8 cellular contexts compared by ENCODE assay signal in genomic region chr5:167587768-167588167, GRCh38.
DNase-seq lines count a peak whose midpoint lies in the region; ATAC-seq, FAIRE-seq and TF ChIP-seq lines count a peak whose summit lies in the region.

No MANE protein-coding gene starts in this region.

- H2BK5ac ChIP-seq in H1 (ENCODE audit: low read depth, low read length), result no peak overlapping the region

- H3K4me2 ChIP-seq in H1 (ENCODE audit: insufficient read depth in 1 of 2, low read depth in 2 of 2, low read length in 2 of 2), result no peak overlapping the region

- no peak overlapping the region for H3K9ac ChIP-seq in H1 (replicated peaks in 1 of 4; ENCODE audit: extremely low read depth in 1 of 4, low read depth in 3 of 4, low read length in 3 of 4)

- CTCF ChIA-PET in H1 (lab: Charles Lee; ENCODE audit: partially characterized antibody), result interaction anchor here (0.7 to 1.9 kb wide), 18 partner anchors 8 to 1115 kb away, joined by 3 to 10 read pairs (median 3); no protein-coding TSS in a partner anchor
- CTCF ChIA-PET in activated CD8-positive, alpha-beta T cell treated with anti-CD3 and anti-CD28 coated beads for 36 hours (lab: Charles Lee), result no interaction called here

- H3K9me3 ChIP-seq in H1 (ENCODE audit: insufficient read depth in 2 of 2, low read depth in 1 of 2, low read length in 1 of 2), result no peaks in the 10 kb centered on the region

- no peak overlapping the region for H3K23ac ChIP-seq in H1 (ENCODE audit: insufficient read length)

- DNase-seq in NCI-H2081 (lab: John Stamatoyannopoulos, UW) (peak; percentile 63 to 66), NCI-H2081 treated with DMSO at 0.1 percent for 48 hours (lab: John Stamatoyannopoulos, UW) (no peak), NCI-H524 (lab: John Stamatoyannopoulos, UW) (peak; percentile 59 to 76), H1 (ENCODE audit: low read depth in 1 of 2, low spot score in 2 of 2) (peak in 1 of 2 experiments; percentile 5), retina (peak; percentile 50)
- DNase-seq in stimulated activated CD4-positive, alpha-beta T cell treated with anti-CD3 and anti-CD28 coated beads, Interleukin-4, amount 100 ng/mL, for 24 hours, result no peak
- no peak for DNase-seq in activated CD8-positive, alpha-beta T cell treated with anti-CD3 and anti-CD28 coated beads for 36 hours

- H3K36me3 Mint-ChIP-seq in activated CD8-positive, alpha-beta T cell treated with anti-CD3 and anti-CD28 coated beads for 36 hours (ENCODE audit: low read depth), result no peaks in the 10 kb centered on the region

- POLR2A ChIA-PET in H1 (lab: Charles Lee; ENCODE audit: partially characterized antibody), result interaction anchor here (1.2 kb wide), 1 partner anchor 10 kb away, joined by 3 read pairs; no protein-coding TSS in a partner anchor
- POLR2A ChIA-PET in activated CD8-positive, alpha-beta T cell treated with anti-CD3 and anti-CD28 coated beads for 36 hours (lab: Charles Lee), result no interaction called here

- H3K27me3 Mint-ChIP-seq in activated CD8-positive, alpha-beta T cell treated with anti-CD3 and anti-CD28 coated beads for 36 hours, result no peaks in the 10 kb centered on the region

- no peak overlapping the region for H2AFZ ChIP-seq in H1 (ENCODE audit: low read length)

- no peaks in the 10 kb centered on the region for H3K79me2 ChIP-seq in H1 (ENCODE audit: control insufficient read depth in 1 of 2, insufficient read depth in 2 of 2, low read length in 2 of 2)

- H4K20me1 ChIP-seq in H1 (replicated peaks in 1 of 2; ENCODE audit: control insufficient read depth in 1 of 2, insufficient read depth in 2 of 2, low read length in 2 of 2), result no peaks in the 10 kb centered on the region

- H3K36me3 ChIP-seq in H1 (ENCODE audit: control insufficient read depth in 2 of 4, insufficient read depth in 4 of 4, low read length in 3 of 4), result no peaks in the 10 kb centered on the region

- no peak overlapping the region for H3K56ac ChIP-seq in H1 (replicated peaks; ENCODE audit: insufficient read length, low read depth, low read length)

- no peak overlapping the region for H4K91ac ChIP-seq in H1 (replicated peaks; ENCODE audit: insufficient read length, low read length)

- peak; percentile 84 to 88 for TF ChIP-seq RAD21 in H1 (IDR thresholded peaks at IDR 0.05 in 1 of 2, conservative IDR thresholded peaks at IDR 0.05 in 1 of 2; ENCODE audit: low read depth in 2 of 2, low read length in 2 of 2)

- TF ChIP-seq POLR2A in H1 (IDR thresholded peaks at IDR 0.05; ENCODE audit: control extremely low read depth in 1 of 2, low read depth in 2 of 2, low read length in 2 of 2), result no peak

- H3K9me3 Mint-ChIP-seq in activated CD8-positive, alpha-beta T cell treated with anti-CD3 and anti-CD28 coated beads for 36 hours, result no peaks in the 10 kb centered on the region

- no peak for TF ChIP-seq EP300 in H1 (IDR thresholded peaks at IDR 0.05; ENCODE audit: borderline replicate concordance in 1 of 2, low read depth in 2 of 2, low read length in 2 of 2)

- H4K5ac ChIP-seq in H1 (ENCODE audit: insufficient read length, low read depth, low read length), result peak overlapping the region; percentile 47

- H2BK20ac ChIP-seq in H1 (ENCODE audit: low read length), result no peak overlapping the region

- no peak overlapping the region for H3K14ac ChIP-seq in H1 (ENCODE audit: insufficient read length)

- H3K4ac ChIP-seq in H1 (replicated peaks; ENCODE audit: insufficient read length, low read depth, low read length), result no peak overlapping the region

- H2AK5ac ChIP-seq in H1 (ENCODE audit: low read depth, low read length), result no peak overlapping the region

- no peak overlapping the region for H3K4me3 Mint-ChIP-seq in activated CD8-positive, alpha-beta T cell treated with anti-CD3 and anti-CD28 coated beads for 36 hours

- no peaks in the 10 kb centered on the region for H3K23me2 ChIP-seq in H1 (ENCODE audit: low read depth, low read length)

- 79% methylated on average over 2 of the region's 2 CpGs; no CpG with 5 or more reads in 1 of the 2 experiments for WGBS in H1 (ENCODE audit: extremely low coverage in 1 of 2, insufficient coverage in 1 of 2, insufficient read length in 1 of 2, insufficient replicate concordance in 2 of 2, low coverage in 1 of 2, low lambda C conversion rate in 2 of 2, missing lambda C conversion rate in 1 of 2), 2 experiments

- no peak overlapping the region for H2BK15ac ChIP-seq in H1 (ENCODE audit: low read length)

- no peak overlapping the region for H4K8ac ChIP-seq in H1 (ENCODE audit: extremely low read depth, insufficient read depth, low read length)

- intact Hi-C loops in activated CD8-positive, alpha-beta T cell treated with anti-CD3 and anti-CD28 coated beads for 36 hours (cut with micrococcal nuclease), result no loop called here

- TF ChIP-seq CTCF in H1 (IDR thresholded peaks at IDR 0.05; ENCODE audit: control extremely low read depth in 1 of 3, insufficient read depth in 1 of 3, low read depth in 1 of 3, low read length in 3 of 3), result peak; percentile 44 to 82 (median 75)
- no peak for TF ChIP-seq CTCF in activated CD8-positive, alpha-beta T cell treated with anti-CD3 and anti-CD28 coated beads for 36 hours (IDR thresholded peaks at IDR 0.05)

- ATAC-seq in activated CD8-positive, alpha-beta T cell treated with anti-CD3 and anti-CD28 coated beads for 36 hours, result no peak
- no peak for ATAC-seq in GM18519 (IDR thresholded peaks at IDR 0.05; ENCODE audit: low FRiP score, unreplicated experiment)

- H3K79me1 ChIP-seq in H1 (ENCODE audit: low read depth, low read length), result no peaks in the 10 kb centered on the region

- H2BK120ac ChIP-seq in H1 (replicated peaks; ENCODE audit: low read depth, low read length), result no peak overlapping the region

- peaks cover 0 to 2% (median 0%) of the 10 kb centered on the region in 4 experiments; a peak in 1 of 7 replicates for H3K4me1 ChIP-seq in H1 (replicated peaks in 1 of 4; ENCODE audit: control insufficient read depth in 3 of 4, insufficient read depth in 4 of 4, low read length in 3 of 4)

- H2BK12ac ChIP-seq in H1 (ENCODE audit: low read depth, low read length), result no peak overlapping the region

- FAIRE-seq in H1 (lab: Jason Lieb, UNC), result peak; percentile 85

- H3K27ac Mint-ChIP-seq in activated CD8-positive, alpha-beta T cell treated with anti-CD3 and anti-CD28 coated beads for 36 hours, result no peak overlapping the region

- H3K27me3 ChIP-seq in H1 (replicated peaks in 1 of 4; ENCODE audit: control insufficient read depth in 3 of 4, extremely low read depth in 1 of 4, insufficient read depth in 3 of 4, low read length in 3 of 4), result no peaks in the 10 kb centered on the region

- no peaks in the 10 kb centered on the region for H3K4me1 Mint-ChIP-seq in activated CD8-positive, alpha-beta T cell treated with anti-CD3 and anti-CD28 coated beads for 36 hours (ENCODE audit: low read depth)

- no peak overlapping the region for H3K4me3 ChIP-seq in H1 (ENCODE audit: extremely low read depth in 1 of 4, insufficient read depth in 2 of 4, low read depth in 3 of 4, low read length in 4 of 4)

- no peak overlapping the region for H3K27ac ChIP-seq in H1 (ENCODE audit: low read depth, low read length)

- no peak overlapping the region for H3K18ac ChIP-seq in H1 (ENCODE audit: extremely low read depth, low read length)

TF ChIP-seq in H1, 55 proteins besides CTCF, POLR2A, EP300 and RAD21:
- TF ChIP-seq YY1 (IDR thresholded peaks at IDR 0.05; ENCODE audit: low read depth, low read length), result peak; percentile 18; the same call in 1 of the 2 replicates
- peak; percentile 77 for TF ChIP-seq MAX (IDR thresholded peaks at IDR 0.05)
- TF ChIP-seq GTF2F1 (IDR thresholded peaks at IDR 0.05; ENCODE audit: borderline replicate concordance, low read depth, low read length), result no peak
- no peak for TF ChIP-seq ATF3 (IDR thresholded peaks at IDR 0.05; ENCODE audit: insufficient read depth, low read depth, low read length)
- TF ChIP-seq E2F6 (IDR thresholded peaks at IDR 0.05), result peak; percentile 58
- no peak for TF ChIP-seq NRF1 (IDR thresholded peaks at IDR 0.05; ENCODE audit: low read depth, low read length)

Comparison
In these comparisons a context has a peak if more than half of its experiments do, and no peak if none do; other contexts are left out.
1. DNase-seq: peak in NCI-H2081 (2 of 2), NCI-H524 (2 of 2) and retina (single experiment); none in NCI-H2081 treated with DMSO at 0.1 percent for 48 hours (single experiment), stimulated activated CD4-positive, alpha-beta T cell treated with anti-CD3 and anti-CD28 coated beads, Interleukin-4, amount 100 ng/mL, for 24 hours (single experiment) and activated CD8-positive, alpha-beta T cell treated with anti-CD3 and anti-CD28 coated beads for 36 hours (single experiment).